8 cellular contexts compared by ENCODE assay signal in genomic region chr2:12819098-12819465, GRCh38.
DNase-seq lines count a peak whose midpoint lies in the region; ATAC-seq and FAIRE-seq lines count a peak whose summit lies in the region.

No MANE protein-coding gene starts in this region.

- H3K9me3 ChIP-seq in adipocyte (ENCODE audit: control insufficient read depth, low read length) = no peaks in the 10 kb centered on the region
- no peaks in the 10 kb centered on the region for H3K9me3 ChIP-seq in effector memory CD4-positive, alpha-beta T cell (ENCODE audit: control insufficient read depth, low read length)

- FAIRE-seq in frontal cortex (lab: Jason Lieb, UNC) = no peak

- DNase-seq in HCEC 1CT = peak; percentile 97
- peak; percentile 96 for DNase-seq in adipocyte (ENCODE audit: low read depth)
- DNase-seq in left ventricle myocardium superior = peak; percentile 42
- DNase-seq in smooth muscle cell of the brain vasculature (ENCODE audit: low read depth, low spot score) = peak; percentile 50
- no peak for DNase-seq in frontal cortex (ENCODE audit: low spot score in 2 of 2)
- DNase-seq in effector memory CD4-positive, alpha-beta T cell = no peak
- no peak for DNase-seq in GM19240 (ENCODE audit: insufficient read length, low spot score)
- DNase-seq in NCI-H2029 treated with DMSO at 0.1 percent for 48 hours (lab: John Stamatoyannopoulos, UW) = no peak

- peak overlapping the region; percentile 80 for H3K9ac ChIP-seq in adipocyte (ENCODE audit: low read length)

- H3K27me3 ChIP-seq in adipocyte (replicated peaks; ENCODE audit: control insufficient read depth, insufficient read depth, low read length) = no peaks in the 10 kb centered on the region
- no peaks in the 10 kb centered on the region for H3K27me3 ChIP-seq in effector memory CD4-positive, alpha-beta T cell (replicated peaks; ENCODE audit: control insufficient read depth, insufficient read depth, low read length, poor library complexity, severe bottlenecking)

- peak; percentile 97 for ATAC-seq in left ventricle myocardium superior

- H3K4me1 ChIP-seq in adipocyte (ENCODE audit: control insufficient read depth, insufficient read depth, low read length) = peaks cover 43% of the 10 kb centered on the region
- no peaks in the 10 kb centered on the region for H3K4me1 ChIP-seq in effector memory CD4-positive, alpha-beta T cell (ENCODE audit: control insufficient read depth, insufficient read depth, low read length, poor library complexity, severe bottlenecking)

- no peak overlapping the region for H3K27ac ChIP-seq in effector memory CD4-positive, alpha-beta T cell (ENCODE audit: insufficient read depth, low read length, poor library complexity, severe bottlenecking)

- peak overlapping the region; percentile 29 for H3K4me3 ChIP-seq in adipocyte (ENCODE audit: low read length)
- H3K4me3 ChIP-seq in effector memory CD4-positive, alpha-beta T cell (ENCODE audit: insufficient read depth, low read depth, low read length, poor library complexity, severe bottlenecking) = no peak overlapping the region

- intact Hi-C loops in left ventricle myocardium superior (cut with micrococcal nuclease) = loop anchor here (5.0 kb wide), 1 partner anchor 183 kb away; no protein-coding TSS in a partner anchor

- H3K36me3 ChIP-seq in adipocyte (ENCODE audit: control insufficient read depth, insufficient read depth, low read length, severe bottlenecking) = no peaks in the 10 kb centered on the region
- H3K36me3 ChIP-seq in effector memory CD4-positive, alpha-beta T cell (ENCODE audit: control insufficient read depth, insufficient read depth, low read length) = no peaks in the 10 kb centered on the region

Comparison
In these comparisons a context has a peak if more than half of its experiments do, and no peak if none do; other contexts are left out.
1. DNase-seq: peak in HCEC 1CT (single experiment), adipocyte (single experiment), left ventricle myocardium superior (single experiment) and smooth muscle cell of the brain vasculature (single experiment); none in frontal cortex (0 of 2), effector memory CD4-positive, alpha-beta T cell (0 of 3), GM19240 (single experiment) and NCI-H2029 treated with DMSO at 0.1 percent for 48 hours (single experiment).